ENCODE assay signal across 19 cellular contexts in genomic region chr5:118447350-118447749, GRCh38.
"Had no signal": no experiment of that assay in that cellular context is flagged by ENCODE, and none has a peak within 500 bp of the region (broad histone marks: within the 10 kb centered on the region; RNA-seq: fewer than 3 reads in every experiment).

No MANE protein-coding gene starts in this region.

- H3K9me3 ChIP-seq: SK-N-SH had no signal

- H3K9ac ChIP-seq: SK-N-SH had no signal

- DNase-seq: IMR-90, Karpas-422, KG1, MM.1S, NCI-H1092 treated with DMSO at 0.1 percent for 48 hours, NCI-H1436, NCI-H187, NCI-H2029, NCI-H2081 treated with DMSO at 0.1 percent for 48 hours, NCI-H2171, NCI-H226, NCI-H446, NCI-H510A, NCI-H524 treated with DMSO at 0.1 percent for 48 hours, NCI-H69, NCI-H774, RPMI8226, SHP77, SK-N-SH had no signal

- H3K4me2 ChIP-seq: SK-N-SH had no signal
